29 cellular contexts compared by ENCODE assay signal in genomic region chr6:73954843-73955242, GRCh38.
"Had no signal": no experiment of that assay in that cellular context is flagged by ENCODE, and none has a peak within 500 bp of the region (broad histone marks: within the 10 kb centered on the region; RNA-seq: fewer than 3 reads in every experiment).

No MANE protein-coding gene starts in this region.

- H3K27ac Mint-ChIP-seq: activated CD4-positive, alpha-beta T cell treated with anti-CD3 and anti-CD28 coated beads, Interleukin-2, amount 10 ng/mL, durations not matched to agents 24 days and 14 days; activated CD8-positive, alpha-beta T cell treated with anti-CD3 and anti-CD28 coated beads for 36 hours; activated naive CD4-positive, alpha-beta T cell treated with anti-CD3 and anti-CD28 coated beads, Interleukin-2, amount 50 U/mL, for 24 hours; activated naive CD8-positive, alpha-beta T cell treated with anti-CD3 and anti-CD28 coated beads, Interleukin-2, amount 10 ng/mL, durations not matched to agents 7 days and 5 days; activated T-cell treated with anti-CD3 and anti-CD28 coated beads, Interleukin-2, amount 50 U/mL, for 72 hours; activated T-helper 17 cell treated with anti-CD3 and anti-CD28 coated beads, Interleukin-2, amount 50 U/mL, for 72 hours; T-helper 1 cell treated with Interleukin-12 subunit alpha and Interleukin-12 subunit beta and Interleukin-4 antibody, amounts not matched to agents 30 μg/mL and 1 μg/mL, for 36 hours; T-helper 2 cell treated with Interferon-gamma antibody and Interleukin-4, amounts not matched to agents 5 μg/mL and 100 μg/mL, for 36 hours had no signal

- H3K4me3 ChIP-seq: body of pancreas, breast epithelium, K562, Peyer's patch, SJSA1 had no signal

- H3K9ac ChIP-seq: SK-N-SH had no signal

- H3K36me3 ChIP-seq: breast epithelium, Peyer's patch, SJSA1 had no signal

- H3K27me3 Mint-ChIP-seq: activated CD8-positive, alpha-beta T cell treated with anti-CD3 and anti-CD28 coated beads for 36 hours; activated naive CD8-positive, alpha-beta T cell treated with anti-CD3 and anti-CD28 coated beads, Interleukin-2, amount 10 ng/mL, durations not matched to agents 7 days and 5 days; activated T-helper 17 cell treated with anti-CD3 and anti-CD28 coated beads, Interleukin-2, amount 50 U/mL, for 72 hours had no signal

- H3K36me3 Mint-ChIP-seq: activated naive CD4-positive, alpha-beta T cell treated with anti-CD3 and anti-CD28 coated beads, Interleukin-2, amount 50 U/mL, for 24 hours; activated naive CD8-positive, alpha-beta T cell treated with anti-CD3 and anti-CD28 coated beads, Interleukin-2, amount 10 ng/mL, durations not matched to agents 7 days and 5 days had no signal

- H3K4me1 Mint-ChIP-seq: activated CD4-positive, alpha-beta T cell treated with anti-CD3 and anti-CD28 coated beads, Interleukin-2, amount 10 ng/mL, durations not matched to agents 24 days and 14 days; activated naive CD4-positive, alpha-beta T cell treated with anti-CD3 and anti-CD28 coated beads, Interleukin-2, amount 50 U/mL, for 24 hours; activated naive CD8-positive, alpha-beta T cell treated with anti-CD3 and anti-CD28 coated beads, Interleukin-2, amount 10 ng/mL, durations not matched to agents 7 days and 5 days; activated T-helper 17 cell treated with anti-CD3 and anti-CD28 coated beads, Interleukin-2, amount 50 U/mL, for 72 hours had no signal

- H3K9me3 ChIP-seq: body of pancreas, breast epithelium, Peyer's patch, SJSA1, SK-N-SH had no signal

- H3K27ac ChIP-seq: body of pancreas, breast epithelium, Peyer's patch, SJSA1 had no signal

- DNase-seq: activated CD4-positive, alpha-beta T cell treated with anti-CD3 and anti-CD28 coated beads, Interleukin-2, amount 10 ng/mL, durations not matched to agents 24 days and 14 days; activated CD4-positive, alpha-beta T cell treated with anti-CD3 and anti-CD28 coated beads, Interleukin-2, amount 50 U/mL, for 4 hours; activated CD8-positive, alpha-beta T cell treated with anti-CD3 and anti-CD28 coated beads for 36 hours; activated effector memory CD4-positive, alpha-beta T cell treated with anti-CD3 and anti-CD28 coated beads, Interleukin-2, amount 50 U/mL, for 16 hours; activated naive CD4-positive, alpha-beta T cell; activated naive CD8-positive, alpha-beta T cell treated with anti-CD3 and anti-CD28 coated beads, Interleukin-2, amount 10 ng/mL, durations not matched to agents 7 days and 5 days; activated T-cell treated with anti-CD3 and anti-CD28 coated beads, Interleukin-2, amount 50 U/mL, for 1 hour; activated T-cell treated with anti-CD3 and anti-CD28 coated beads, Interleukin-2, amount 50 U/mL, for 72 hours; body of pancreas; NCI-H1105 treated with DMSO at 0.1 percent for 48 hours; NCI-H1436; NCI-H1930; NCI-H2081 treated with DMSO at 0.1 percent for 48 hours; NCI-H2171; NCI-H446 treated with DMSO at 0.1 percent for 48 hours; NCI-H69; NK-92 treated with Interleukin-12 subunit alpha and Interleukin-12 subunit beta, amount 100 ng/mL, for 24 hours; PC-3; Peyer's patch; RPMI8226; SHP77 treated with DMSO at 0.1 percent for 48 hours; SK-N-SH had no signal

- H3K4me1 ChIP-seq: body of pancreas, breast epithelium, Peyer's patch, SJSA1 had no signal

- H3K9me2 ChIP-seq: SK-N-SH had no signal

- H3K4me2 ChIP-seq: SK-N-SH had no signal

- H3K4me3 Mint-ChIP-seq: activated CD4-positive, alpha-beta T cell treated with anti-CD3 and anti-CD28 coated beads, Interleukin-2, amount 10 ng/mL, durations not matched to agents 24 days and 14 days; activated CD8-positive, alpha-beta T cell treated with anti-CD3 and anti-CD28 coated beads for 36 hours; activated naive CD4-positive, alpha-beta T cell treated with anti-CD3 and anti-CD28 coated beads, Interleukin-2, amount 50 U/mL, for 24 hours; activated naive CD8-positive, alpha-beta T cell treated with anti-CD3 and anti-CD28 coated beads, Interleukin-2, amount 10 ng/mL, durations not matched to agents 7 days and 5 days; activated T-cell treated with anti-CD3 and anti-CD28 coated beads, Interleukin-2, amount 50 U/mL, for 72 hours; activated T-helper 17 cell treated with anti-CD3 and anti-CD28 coated beads, Interleukin-2, amount 50 U/mL, for 72 hours; T-helper 1 cell treated with Interleukin-12 subunit alpha and Interleukin-12 subunit beta and Interleukin-4 antibody, amounts not matched to agents 30 μg/mL and 1 μg/mL, for 36 hours; T-helper 2 cell treated with Interferon-gamma antibody and Interleukin-4, amounts not matched to agents 5 μg/mL and 100 μg/mL, for 36 hours had no signal

- H3K27me3 ChIP-seq: body of pancreas, breast epithelium, Peyer's patch, SJSA1 had no signal

- H3K9me3 Mint-ChIP-seq: activated CD4-positive, alpha-beta T cell treated with anti-CD3 and anti-CD28 coated beads, Interleukin-2, amount 10 ng/mL, durations not matched to agents 24 days and 14 days; activated CD8-positive, alpha-beta T cell treated with anti-CD3 and anti-CD28 coated beads for 36 hours; activated naive CD8-positive, alpha-beta T cell treated with anti-CD3 and anti-CD28 coated beads, Interleukin-2, amount 10 ng/mL, durations not matched to agents 7 days and 5 days; T-helper 1 cell treated with Interleukin-12 subunit alpha and Interleukin-12 subunit beta and Interleukin-4 antibody, amounts not matched to agents 30 μg/mL and 1 μg/mL, for 36 hours; T-helper 2 cell treated with Interferon-gamma antibody and Interleukin-4, amounts not matched to agents 5 μg/mL and 100 μg/mL, for 36 hours had no signal
